ENCODE assay signal across 17 cellular contexts in genomic region chr14:57199911-57200310, GRCh38.
A peak's percentile ranks its signal among the peaks of the same experiment; 100 is the strongest.
DNase-seq lines count a peak whose midpoint lies in the region; ATAC-seq and TF ChIP-seq lines count a peak whose summit lies in the region.
"Had no signal": no experiment of that assay in that cellular context is flagged by ENCODE, and none has a peak within 500 bp of the region (broad histone marks: within the 10 kb centered on the region; RNA-seq: fewer than 3 reads in every experiment).

No MANE protein-coding gene starts in this region.

- no peaks in the 10 kb centered on the region for H3K36me3 Mint-ChIP-seq in natural killer cell

- no peaks in the 10 kb centered on the region for H3K27me3 ChIP-seq in GM23248 (replicated peaks; ENCODE audit: insufficient read depth)
- no peaks in the 10 kb centered on the region for H3K27me3 ChIP-seq in PC-3 (ENCODE audit: low read length)
- H3K27me3 ChIP-seq: uterus had no signal

- H3K4me2 ChIP-seq in GM23248 (ENCODE audit: unreplicated experiment): no peak overlapping the region
- H3K4me2 ChIP-seq in PC-3 (ENCODE audit: low read length): no peak overlapping the region

- no peak overlapping the region for H3K9ac ChIP-seq in GM23248
- no peak overlapping the region for H3K9ac ChIP-seq in PC-3 (ENCODE audit: low read length)

- in situ Hi-C loops in GM23248 (cut with MboI): no loop called here

- no peaks in the 10 kb centered on the region for H4K20me1 ChIP-seq in GM23248 (ENCODE audit: insufficient read depth)
- H4K20me1 ChIP-seq in PC-3 (ENCODE audit: low read length): no peaks in the 10 kb centered on the region

- H3K9me3 Mint-ChIP-seq in natural killer cell: no peaks in the 10 kb centered on the region
- H3K9me3 Mint-ChIP-seq: activated naive CD4-positive, alpha-beta T cell treated with anti-CD3 and anti-CD28 coated beads for 36 hours had no signal

- H3K4me3 Mint-ChIP-seq in natural killer cell: no peak overlapping the region
- H3K4me3 Mint-ChIP-seq: activated naive CD4-positive, alpha-beta T cell treated with anti-CD3 and anti-CD28 coated beads for 36 hours had no signal

- no peak overlapping the region for H3K27ac Mint-ChIP-seq in natural killer cell
- H3K27ac Mint-ChIP-seq: activated naive CD4-positive, alpha-beta T cell treated with anti-CD3 and anti-CD28 coated beads for 36 hours had no signal

- H3K4me3 ChIP-seq in GM23248 (no peak overlapping the region), PC-3 (ENCODE audit: low read length) (no peak overlapping the region), skeletal muscle cell (ENCODE audit: low read depth, low read length) (no peak overlapping the region)
- H3K4me3 ChIP-seq: GM12878, K562, mucosa of descending colon, uterus had no signal

- CTCF ChIA-PET in PC-3 (lab: Charles Lee): no interaction called here

- no TSS peak for BruUV-seq in PC-3 (replicated peaks; lab: Mats Ljungman, UMichigan)

- peaks cover 2 to 8% of the 10 kb centered on the region in 2 donors for H3K27me3 Mint-ChIP-seq in natural killer cell (ENCODE audit: low read depth in 2 of 2)

- DNase-seq in GM23248 (peak; percentile 67), PC-3 (peak; percentile 56), fibroblast of gingiva (ENCODE audit: low read depth) (peak; percentile 41), skeletal muscle cell (ENCODE audit: low read depth) (peak; percentile 28), NCI-H774 (lab: John Stamatoyannopoulos, UW) (no peak), natural killer cell (no peak), NCI-H128 (lab: John Stamatoyannopoulos, UW; ENCODE audit: unreplicated experiment) (no peak)
- DNase-seq: activated naive CD4-positive, alpha-beta T cell treated with anti-CD3 and anti-CD28 coated beads for 36 hours; left cardiac atrium; mucosa of descending colon; NCI-H1436; NCI-H446; stimulated activated naive CD4-positive, alpha-beta T cell; uterus had no signal

- no peak overlapping the region for H2AFZ ChIP-seq in GM23248
- H2AFZ ChIP-seq in PC-3 (ENCODE audit: low read length): no peak overlapping the region

- intact Hi-C loops in PC-3 (cut with micrococcal nuclease) (loop anchor here (5.0 kb wide), 1 partner anchor 708 kb away; no protein-coding TSS in a partner anchor), natural killer cell (cut with micrococcal nuclease) (no loop called here)

- H3K9me2 ChIP-seq in GM23248 (ENCODE audit: insufficient read depth) (no peaks in the 10 kb centered on the region; the same call in 1 of the 2 replicates), PC-3 (replicated peaks; ENCODE audit: low read length) (no peaks in the 10 kb centered on the region)

- peaks cover 5% of the 10 kb centered on the region; the same call in 1 of the 2 replicates for H3K4me1 ChIP-seq in GM23248 (ENCODE audit: insufficient read depth)
- peaks cover 5% of the 10 kb centered on the region; the same call in 1 of the 2 replicates for H3K4me1 ChIP-seq in PC-3 (ENCODE audit: insufficient read depth, low read length)
- H3K4me1 ChIP-seq: uterus had no signal

- H3K36me3 ChIP-seq in GM23248 (ENCODE audit: low read depth): no peaks in the 10 kb centered on the region
- 0 out of 2 replicates have a peak, but pooled peaks cover 3% of the 10 kb centered on the region for H3K36me3 ChIP-seq in PC-3 (ENCODE audit: low read depth, low read length)
- H3K36me3 ChIP-seq: uterus had no signal

- ATAC-seq in PC-3 (peak; percentile 73), natural killer cell (no peak)
- ATAC-seq: GM12878, HCT116, K562, left cardiac atrium, mucosa of descending colon had no signal

- H3K79me2 ChIP-seq in GM23248 (ENCODE audit: insufficient read depth) (no peaks in the 10 kb centered on the region), PC-3 (ENCODE audit: low read length) (no peaks in the 10 kb centered on the region)

- TF ChIP-seq CTCF in PC-3 (conservative IDR thresholded peaks at IDR 0.05; ENCODE audit: low read depth, low read length): no peak
- TF ChIP-seq CTCF in natural killer cell (IDR thresholded peaks at IDR 0.05): no peak

- H3K27ac ChIP-seq in GM23248 (no peak overlapping the region), PC-3 (ENCODE audit: low read length) (no peak overlapping the region)
- H3K27ac ChIP-seq: uterus had no signal

- H3F3A ChIP-seq in GM23248 (ENCODE audit: insufficient read depth): peaks cover 8% of the 10 kb centered on the region; the same call in 1 of the 2 replicates
- H3F3A ChIP-seq in PC-3 (ENCODE audit: low read length, unreplicated experiment): no peaks in the 10 kb centered on the region

- H3K9me3 ChIP-seq in GM23248 (ENCODE audit: low read depth): no peaks in the 10 kb centered on the region
- H3K9me3 ChIP-seq in PC-3 (ENCODE audit: low read length): no peaks in the 10 kb centered on the region
- H3K9me3 ChIP-seq: mucosa of descending colon, uterus had no signal

- H3K4me1 Mint-ChIP-seq in natural killer cell: no peaks in the 10 kb centered on the region

- POLR2A ChIA-PET in PC-3 (lab: Charles Lee; ENCODE audit: unreplicated experiment): no interaction called here

- WGBS in GM23248 (ENCODE audit: low coverage in 1 of 2, low lambda C conversion rate in 2 of 2, missing lambda C conversion rate in 2 of 2), 2 experiments: 94 to 97% methylated on average over 7 of the region's 7 CpGs

Comparison
In these comparisons a context has a peak if more than half of its experiments do, and no peak if none do; other contexts are left out.
1. DNase-seq: peak in GM23248 (single experiment), PC-3 (single experiment), fibroblast of gingiva (single experiment) and skeletal muscle cell (single experiment); none in NCI-H774 (single experiment), natural killer cell (single experiment) and NCI-H128 (single experiment).